Comparison of ENCODE assay signal across 10 cellular contexts in genomic region chr2:77521931-77522470, GRCh38.
DNase-seq lines count a peak whose midpoint lies in the region; ATAC-seq and TF ChIP-seq lines count a peak whose summit lies in the region.
"Had no signal": no experiment of that assay in that cellular context is flagged by ENCODE, and none has a peak within 500 bp of the region (broad histone marks: within the 10 kb centered on the region; RNA-seq: fewer than 3 reads in every experiment).

Gene LRRTM4, minus strand, starts transcription at chr2:77522376.

- TF ChIP-seq CTCF in C4-2B (conservative IDR thresholded peaks at IDR 0.05), result peak; percentile 48

- DNase-seq in NCI-H146 treated with DMSO at 0.1 percent for 48 hours (lab: John Stamatoyannopoulos, UW; ENCODE audit: unreplicated experiment) (peak; percentile 57), astrocyte of the hippocampus (ENCODE audit: low read depth, low spot score) (peak; percentile 66), islet precursor cell (peak; percentile 75)
- DNase-seq in activated effector memory CD4-positive, alpha-beta T cell treated with anti-CD3 and anti-CD28 coated beads, Interleukin-2, amount 50 U/mL, for 16 hours, result no peak
- DNase-seq: CD4-positive, alpha-beta memory T cell; T-helper 9 cell had no signal

- H3K27ac ChIP-seq in C4-2B, result no peak within 1 kb of the TSS

- ATAC-seq in GM21390 (IDR thresholded peaks at IDR 0.05; ENCODE audit: unreplicated experiment) (no peak), HG03280 (IDR thresholded peaks at IDR 0.05; ENCODE audit: unreplicated experiment) (no peak), HG03432 (IDR thresholded peaks at IDR 0.05; ENCODE audit: unreplicated experiment) (no peak)
